Comparison of ENCODE assay signal across 8 cellular contexts in the genomic region with DNA sequence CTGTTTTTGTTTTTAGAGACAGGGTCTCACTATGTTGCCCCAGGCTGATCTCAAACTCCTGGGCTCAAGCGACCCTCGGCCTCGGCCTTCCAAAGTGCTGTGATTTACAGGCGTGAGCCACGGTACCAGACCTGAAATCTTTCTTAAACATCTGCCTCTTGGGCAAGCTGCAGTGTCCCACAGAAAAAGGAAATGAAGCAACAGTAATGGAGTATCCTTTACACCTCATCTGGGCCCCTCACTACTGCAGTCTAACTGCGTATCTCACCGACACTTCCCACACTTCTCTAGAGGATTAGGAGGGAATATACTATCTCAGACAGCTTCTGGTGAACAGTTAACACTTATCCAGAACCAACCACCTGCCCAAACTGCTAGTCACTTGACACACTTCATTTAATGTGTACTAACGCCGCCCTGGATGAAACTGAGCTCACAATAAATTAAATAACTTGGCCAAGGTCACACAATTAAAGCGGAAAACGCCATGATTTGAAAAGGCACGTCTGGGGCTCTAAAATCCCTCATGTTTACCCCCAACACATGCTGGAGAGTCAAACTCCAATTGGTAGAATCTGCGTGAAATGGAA. TPM values are rescaled to one million over a fixed set of nuclear protein-coding genes. Genes with fewer than 3 reads are reported as not detected.
DNase-seq lines count a peak whose midpoint lies in the region; ATAC-seq and TF ChIP-seq lines count a peak whose summit lies in the region.

No MANE protein-coding gene starts in this region.

- H3K36me3 ChIP-seq in neural cell (ENCODE audit: insufficient read depth, low read length) = no peaks in the 10 kb centered on the region

- H3K27ac ChIP-seq in RWPE1 (peak overlapping the region; percentile 52), neural cell (ENCODE audit: low read length) (peak overlapping the region; percentile 90)

- H3F3A ChIP-seq in neural cell (ENCODE audit: insufficient read depth, low read length, poor library complexity, severe bottlenecking) = no peaks in the 10 kb centered on the region

- H3K4me3 ChIP-seq in neural cell (ENCODE audit: low read length) = peak overlapping the region; percentile 93

- H3K9me3 Mint-ChIP-seq in effector memory CD8-positive, alpha-beta T cell = no peaks in the 10 kb centered on the region

- no peaks in the 10 kb centered on the region for H3K9me3 ChIP-seq in neural cell (ENCODE audit: low read length)

- POLR2A ChIA-PET in RWPE1 (lab: Yijun Ruan, JAX; ENCODE audit: low non-redundant PET) = no interaction called here

- DNase-seq in activated T-cell treated with anti-CD3 and anti-CD28 coated beads for 48 hours (ENCODE audit: low read depth) (peak; percentile 12), activated T-cell treated with anti-CD3 and anti-CD28 coated beads for 4 hours (no peak), RWPE1 (ENCODE audit: low spot score) (no peak), midbrain (lab: John Stamatoyannopoulos, UW) (no peak), amniotic stem cell (lab: John Stamatoyannopoulos, UW) (no peak)
- DNase-seq in effector memory CD8-positive, alpha-beta T cell = peak in 2 of 3 experiments; percentile 7 to 19

- peak overlapping the region; percentile 81 to 89 for H3K4me3 Mint-ChIP-seq in effector memory CD8-positive, alpha-beta T cell

- CTCF ChIA-PET in RWPE1 (lab: Yijun Ruan, JAX) = no interaction called here

- no peak for TF ChIP-seq EP300 in neural cell (conservative IDR thresholded peaks at IDR 0.05; ENCODE audit: poor library complexity, severe bottlenecking)

- H4K20me1 ChIP-seq in neural cell (ENCODE audit: insufficient read depth) = no peaks in the 10 kb centered on the region

- H3K27ac Mint-ChIP-seq in effector memory CD8-positive, alpha-beta T cell = peak overlapping the region; percentile 91 to 98

- peak overlapping the region; percentile 93 for H3K4me2 ChIP-seq in neural cell (ENCODE audit: low read length)

- H3K9me2 ChIP-seq in neural cell (ENCODE audit: insufficient read depth, low read length) = no peaks in the 10 kb centered on the region

- peaks cover 51% of the 10 kb centered on the region for H3K79me2 ChIP-seq in neural cell (replicated peaks; ENCODE audit: insufficient read depth, low read length)

- peak overlapping the region; percentile 85 for H3K9ac ChIP-seq in neural cell (ENCODE audit: low read length)

- peaks cover 41 to 57% of the 10 kb centered on the region in 2 donors for H3K4me1 Mint-ChIP-seq in effector memory CD8-positive, alpha-beta T cell (ENCODE audit: low read depth in 2 of 2)

- TF ChIP-seq CTCF in RWPE1 (conservative IDR thresholded peaks at IDR 0.05; ENCODE audit: low read depth) (no peak), neural cell (IDR thresholded peaks at IDR 0.05; ENCODE audit: poor library complexity, severe bottlenecking) (no peak)

- TF ChIP-seq RAD21 in neural cell (conservative IDR thresholded peaks at IDR 0.05) = no peak

- ATAC-seq in effector memory CD8-positive, alpha-beta T cell (replicated peaks) = no peak
- ATAC-seq in GM18870 (IDR thresholded peaks at IDR 0.05; ENCODE audit: unreplicated experiment) = no peak

- no peaks in the 10 kb centered on the region for H3K27me3 ChIP-seq in neural cell (ENCODE audit: insufficient read depth, low read depth, low read length)

- peaks cover 16% of the 10 kb centered on the region for H3K36me3 Mint-ChIP-seq in effector memory CD8-positive, alpha-beta T cell (ENCODE audit: insufficient read depth)

- peak overlapping the region; percentile 71 for H2AFZ ChIP-seq in neural cell (ENCODE audit: low read depth, low read length)

- H3K27me3 Mint-ChIP-seq in effector memory CD8-positive, alpha-beta T cell = peaks cover 0 to 9% of the 10 kb centered on the region in 2 donors

TF ChIP-seq in neural cell, 6 proteins besides CTCF, POLR2A, EP300 and RAD21:
- TF ChIP-seq POLR2AphosphoS5 (IDR thresholded peaks at IDR 0.05) (no peak), SMC3 (conservative IDR thresholded peaks at IDR 0.05; ENCODE audit: poor library complexity) (no peak), EZH2 (IDR thresholded peaks at IDR 0.05; ENCODE audit: borderline replicate concordance, insufficient read depth, low read length, poor library complexity, severe bottlenecking) (no peak), TAF1 (IDR thresholded peaks at IDR 0.05; ENCODE audit: low read depth) (no peak), MXI1 (conservative IDR thresholded peaks at IDR 0.05; ENCODE audit: poor library complexity, severe bottlenecking) (no peak)
- TF ChIP-seq, protein P1, sequence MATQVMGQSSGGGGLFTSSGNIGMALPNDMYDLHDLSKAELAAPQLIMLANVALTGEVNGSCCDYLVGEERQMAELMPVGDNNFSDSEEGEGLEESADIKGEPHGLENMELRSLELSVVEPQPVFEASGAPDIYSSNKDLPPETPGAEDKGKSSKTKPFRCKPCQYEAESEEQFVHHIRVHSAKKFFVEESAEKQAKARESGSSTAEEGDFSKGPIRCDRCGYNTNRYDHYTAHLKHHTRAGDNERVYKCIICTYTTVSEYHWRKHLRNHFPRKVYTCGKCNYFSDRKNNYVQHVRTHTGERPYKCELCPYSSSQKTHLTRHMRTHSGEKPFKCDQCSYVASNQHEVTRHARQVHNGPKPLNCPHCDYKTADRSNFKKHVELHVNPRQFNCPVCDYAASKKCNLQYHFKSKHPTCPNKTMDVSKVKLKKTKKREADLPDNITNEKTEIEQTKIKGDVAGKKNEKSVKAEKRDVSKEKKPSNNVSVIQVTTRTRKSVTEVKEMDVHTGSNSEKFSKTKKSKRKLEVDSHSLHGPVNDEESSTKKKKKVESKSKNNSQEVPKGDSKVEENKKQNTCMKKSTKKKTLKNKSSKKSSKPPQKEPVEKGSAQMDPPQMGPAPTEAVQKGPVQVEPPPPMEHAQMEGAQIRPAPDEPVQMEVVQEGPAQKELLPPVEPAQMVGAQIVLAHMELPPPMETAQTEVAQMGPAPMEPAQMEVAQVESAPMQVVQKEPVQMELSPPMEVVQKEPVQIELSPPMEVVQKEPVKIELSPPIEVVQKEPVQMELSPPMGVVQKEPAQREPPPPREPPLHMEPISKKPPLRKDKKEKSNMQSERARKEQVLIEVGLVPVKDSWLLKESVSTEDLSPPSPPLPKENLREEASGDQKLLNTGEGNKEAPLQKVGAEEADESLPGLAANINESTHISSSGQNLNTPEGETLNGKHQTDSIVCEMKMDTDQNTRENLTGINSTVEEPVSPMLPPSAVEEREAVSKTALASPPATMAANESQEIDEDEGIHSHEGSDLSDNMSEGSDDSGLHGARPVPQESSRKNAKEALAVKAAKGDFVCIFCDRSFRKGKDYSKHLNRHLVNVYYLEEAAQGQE (IDR thresholded peaks at IDR 0.05; ENCODE audit: borderline replicate concordance) = no peak

RNA-seq across cellular contexts. Expression of gene COX7A2L, which starts 1.0 kb away (rescaled TPM):
- 396 and 425 TPM in 2 replicates for polyA plus RNA-seq in neural cell
- 232 and 277 TPM in 2 replicates for polyA minus RNA-seq in neural cell

Comparison
In these comparisons a context has a peak if more than half of its experiments do, and no peak if none do; other contexts are left out.
1. DNase-seq: peak in activated T-cell treated with anti-CD3 and anti-CD28 coated beads for 48 hours (single experiment) and effector memory CD8-positive, alpha-beta T cell (2 of 3); none in activated T-cell treated with anti-CD3 and anti-CD28 coated beads for 4 hours (single experiment), RWPE1 (single experiment), midbrain (single experiment) and amniotic stem cell (single experiment).